Comparison of ENCODE assay signal across 16 cellular contexts in genomic region chr7:113267271-113267670, GRCh38.
DNase-seq lines count a peak whose midpoint lies in the region; ATAC-seq, FAIRE-seq and TF ChIP-seq lines count a peak whose summit lies in the region.
"Had no signal": no experiment of that assay in that cellular context is flagged by ENCODE, and none has a peak within 500 bp of the region (broad histone marks: within the 10 kb centered on the region; RNA-seq: fewer than 3 reads in every experiment).

No MANE protein-coding gene starts in this region.

- TF ChIP-seq RAD21 in IMR-90 (IDR thresholded peaks at IDR 0.05; ENCODE audit: low read length) (no peak), HepG2 (CRISPR knock-in tag; IDR thresholded peaks at IDR 0.05) (no peak)

- peak overlapping the region; percentile 85; the same call in 1 of the 2 replicates for H3K4ac ChIP-seq in IMR-90 (ENCODE audit: low read depth, low read length)

- H2BK5ac ChIP-seq in IMR-90 (ENCODE audit: low read depth, low read length, poor library complexity, severe bottlenecking), result peak overlapping the region; percentile 98

- peak overlapping the region; percentile 84; the same call in 1 of the 2 replicates for H4K5ac ChIP-seq in IMR-90 (ENCODE audit: low read depth, low read length)

- dilution Hi-C loops in IMR-90 (cut with HindIII; ENCODE audit: low sequenced_read_pairs, unreplicated experiment), result no loop called here

- H4K91ac ChIP-seq in IMR-90 (ENCODE audit: insufficient read depth, low read depth, low read length), result peak overlapping the region; percentile 54

- peak overlapping the region; percentile 86 for H3K14ac ChIP-seq in IMR-90 (replicated peaks; ENCODE audit: low read depth, low read length)

- no peaks in the 10 kb centered on the region for H3K9me1 ChIP-seq in IMR-90 (ENCODE audit: insufficient read depth, low read length)

- H2AFZ ChIP-seq in IMR-90 (replicated peaks; ENCODE audit: low read length, poor library complexity) (peak overlapping the region; percentile 64), HepG2 (ENCODE audit: low read length) (no peak overlapping the region)

- peak overlapping the region; percentile 44; the same call in 1 of the 2 replicates for H3K56ac ChIP-seq in IMR-90 (ENCODE audit: extremely low read depth, insufficient read depth, low read length)

- peak; percentile 57 for DNase-seq in IMR-90
- DNase-seq in hepatic stellate cell (ENCODE audit: low spot score), result peak; percentile 25
- DNase-seq in D341Med (ENCODE audit: low spot score), result no peak
- DNase-seq in HepG2 (ENCODE audit: low spot score), result no peak
- DNase-seq in naive thymus-derived CD4-positive, alpha-beta T cell, result no peak
- no peak for DNase-seq in NCI-H1417 treated with DMSO at 0.1 percent for 48 hours (lab: John Stamatoyannopoulos, UW)
- DNase-seq: activated CD4-positive, alpha-beta T cell treated with anti-CD3 and anti-CD28 coated beads, Interleukin-2, amount 50 U/mL, for 1 hour; C1 segment of cervical spinal cord; effector CD4-positive, alpha-beta T cell; H9; natural killer cell; right cardiac atrium had no signal

- H2BK20ac ChIP-seq in IMR-90 (ENCODE audit: low read depth, low read length), result peak overlapping the region; percentile 91

- no peak overlapping the region for H2AK9ac ChIP-seq in IMR-90 (replicated peaks; ENCODE audit: low read depth, low read length, poor library complexity)

- peak overlapping the region; percentile 63; the same call in 1 of the 2 replicates for H3K23ac ChIP-seq in IMR-90 (ENCODE audit: low read depth, low read length)

- FAIRE-seq in HepG2 (lab: Jason Lieb, UNC), result no peak
- FAIRE-seq: astrocyte had no signal

- peaks cover 13% of the 10 kb centered on the region for H3K9me3 ChIP-seq in IMR-90 (ENCODE audit: control insufficient read depth, insufficient read depth, low read length)
- H3K9me3 ChIP-seq in HepG2 (ENCODE audit: low read length), result peaks cover 14% of the 10 kb centered on the region
- H3K9me3 ChIP-seq in naive thymus-derived CD4-positive, alpha-beta T cell (ENCODE audit: control insufficient read depth in 2 of 3, low read length in 3 of 3), result peaks cover 0 to 15% (median 0%) of the 10 kb centered on the region in 3 experiments

- peaks cover 0 to 6% (median 0%) of the 10 kb centered on the region in 5 donors for H3K27me3 Mint-ChIP-seq in naive thymus-derived CD4-positive, alpha-beta T cell

- H3K4me1 ChIP-seq in IMR-90 (ENCODE audit: control insufficient read depth, insufficient read depth, low read length) (peaks cover 8% of the 10 kb centered on the region), HepG2 (ENCODE audit: insufficient read depth, low read length) (no peaks in the 10 kb centered on the region)
- H3K4me1 ChIP-seq in naive thymus-derived CD4-positive, alpha-beta T cell (ENCODE audit: control insufficient read depth in 2 of 2, insufficient read depth in 2 of 2, low read length in 2 of 2), result no peaks in the 10 kb centered on the region
- H3K4me1 ChIP-seq: gastroesophageal sphincter had no signal

- H3K4me3 Mint-ChIP-seq in naive thymus-derived CD4-positive, alpha-beta T cell, result no peak overlapping the region
- H3K4me3 Mint-ChIP-seq: H9, natural killer cell had no signal

- BruUV-seq in IMR-90 (replicated peaks; lab: Mats Ljungman, UMichigan) (no TSS peak), HepG2 (replicated peaks; lab: Mats Ljungman, UMichigan) (no TSS peak)

- H3K4me1 Mint-ChIP-seq in naive thymus-derived CD4-positive, alpha-beta T cell, result no peaks in the 10 kb centered on the region
- H3K4me1 Mint-ChIP-seq: natural killer cell had no signal

- TF ChIP-seq POLR2A in IMR-90 (IDR thresholded peaks at IDR 0.05; ENCODE audit: low read depth, low read length) (no peak), HepG2 (IDR thresholded peaks at IDR 0.05; ENCODE audit: insufficient read depth in 1 of 2, low read depth in 2 of 2, low read length in 2 of 2) (no peak)

- H2AK5ac ChIP-seq in IMR-90 (ENCODE audit: low read depth, low read length), result peak overlapping the region; percentile 61

- no peaks in the 10 kb centered on the region for H3K79me2 ChIP-seq in HepG2 (ENCODE audit: insufficient read depth, low read length)

- H3K27me3 ChIP-seq in IMR-90 (ENCODE audit: control insufficient read depth, insufficient read depth, low read length), result no peaks in the 10 kb centered on the region
- no peaks in the 10 kb centered on the region for H3K27me3 ChIP-seq in HepG2 (ENCODE audit: control insufficient read depth in 1 of 2, insufficient read depth in 2 of 2, low read length in 2 of 2)
- no peaks in the 10 kb centered on the region for H3K27me3 ChIP-seq in naive thymus-derived CD4-positive, alpha-beta T cell (ENCODE audit: control insufficient read depth in 2 of 2, insufficient read depth in 2 of 2, low read length in 2 of 2)
- H3K27me3 ChIP-seq: gastroesophageal sphincter had no signal

- TF ChIP-seq CTCF in IMR-90 (conservative IDR thresholded peaks at IDR 0.05; ENCODE audit: low read depth, low read length) (no peak), HepG2 (CRISPR knock-in tag; IDR thresholded peaks at IDR 0.05) (no peak)

- in situ Hi-C loops in IMR-90 (cut with MboI; ENCODE audit: low sequenced_read_pairs), result no loop called here
- in situ Hi-C loops in HepG2 (cut with HindIII; ENCODE audit: extremely low pct_ligation_motif_present, low pct_unique_long_range_greater_than_20kb), result no loop called here

- H4K20me1 ChIP-seq in IMR-90 (ENCODE audit: insufficient read depth, low read length) (no peaks in the 10 kb centered on the region), HepG2 (ENCODE audit: insufficient read depth, low read length) (no peaks in the 10 kb centered on the region)

- POLR2A ChIA-PET in IMR-90 (lab: Charles Lee; ENCODE audit: unreplicated experiment), result no interaction called here
- POLR2A ChIA-PET in HepG2 (lab: Yijun Ruan, JAX), result no interaction called here
- POLR2A ChIA-PET in naive thymus-derived CD4-positive, alpha-beta T cell (lab: Charles Lee), result no interaction called here

- H3K27ac ChIP-seq in IMR-90 (ENCODE audit: insufficient read depth, low read length) (no peak overlapping the region), HepG2 (ENCODE audit: extremely low read length, insufficient read depth, low read length) (no peak overlapping the region)
- no peak overlapping the region for H3K27ac ChIP-seq in naive thymus-derived CD4-positive, alpha-beta T cell (ENCODE audit: low read depth, low read length)
- H3K27ac ChIP-seq: gastroesophageal sphincter had no signal

- H4K8ac ChIP-seq in IMR-90 (ENCODE audit: low read depth in 2 of 2, low read length in 2 of 2), result peak overlapping the region; percentile 69 to 85

- no peaks in the 10 kb centered on the region for H3K79me1 ChIP-seq in IMR-90 (ENCODE audit: low read depth in 1 of 2, low read length in 2 of 2)

- no peak for TF ChIP-seq EP300 in HepG2 (IDR thresholded peaks at IDR 0.05; ENCODE audit: low read depth in 2 of 2, low read length in 2 of 2)
- TF ChIP-seq EP300 in HepG2 (CRISPR knock-in tag; IDR thresholded peaks at IDR 0.05; ENCODE audit: borderline replicate concordance), result no peak

- peak; percentile 90 for ATAC-seq in GM18511 (IDR thresholded peaks at IDR 0.05; ENCODE audit: unreplicated experiment)
- ATAC-seq in HG02642 (IDR thresholded peaks at IDR 0.05; ENCODE audit: poor library complexity, unreplicated experiment), result peak; percentile 56
- peak; percentile 61 for ATAC-seq in IMR-90 (ENCODE audit: low read depth)
- no peak for ATAC-seq in HepG2
- ATAC-seq in naive thymus-derived CD4-positive, alpha-beta T cell, result no peak
- ATAC-seq: gastroesophageal sphincter, natural killer cell, right cardiac atrium had no signal

- H3K4me3 ChIP-seq in IMR-90 (ENCODE audit: insufficient read depth, low read depth, low read length), result no peak overlapping the region
- no peak overlapping the region for H3K4me3 ChIP-seq in HepG2 (replicated peaks in 1 of 3; ENCODE audit: insufficient read depth in 1 of 3, low read depth in 2 of 3, low read length in 3 of 3)
- H3K4me3 ChIP-seq in naive thymus-derived CD4-positive, alpha-beta T cell (ENCODE audit: low read length), result no peak overlapping the region
- H3K4me3 ChIP-seq: gastroesophageal sphincter had no signal

- intact Hi-C loops in IMR-90 (cut with micrococcal nuclease), result no loop called here
- intact Hi-C loops in HepG2 (cut with micrococcal nuclease; ENCODE audit: unreplicated experiment), result no loop called here
- intact Hi-C loops in naive thymus-derived CD4-positive, alpha-beta T cell (cut with micrococcal nuclease), result no loop called here

- peak overlapping the region; percentile 89; the same call in 1 of the 2 replicates for H3K18ac ChIP-seq in IMR-90 (ENCODE audit: low read depth, low read length)

- peak overlapping the region; percentile 94 for H2BK120ac ChIP-seq in IMR-90 (ENCODE audit: low read depth, low read length)

- H3K36me3 Mint-ChIP-seq in naive thymus-derived CD4-positive, alpha-beta T cell, result peaks cover 0 to 4% (median 0%) of the 10 kb centered on the region in 5 donors

- no peak overlapping the region for H3K27ac Mint-ChIP-seq in naive thymus-derived CD4-positive, alpha-beta T cell
- H3K27ac Mint-ChIP-seq: H9, natural killer cell had no signal

- H3K4me2 ChIP-seq in IMR-90 (ENCODE audit: low read depth, low read length) (peak overlapping the region; percentile 50; the same call in 1 of the 2 replicates), HepG2 (ENCODE audit: low read depth, low read length) (no peak overlapping the region)

- H3K36me3 ChIP-seq in IMR-90 (ENCODE audit: control insufficient read depth, insufficient read depth, low read length) (no peaks in the 10 kb centered on the region), HepG2 (replicated peaks in 1 of 2; ENCODE audit: control insufficient read depth in 1 of 2, insufficient read depth in 2 of 2, low read length in 2 of 2) (no peaks in the 10 kb centered on the region)
- H3K36me3 ChIP-seq in naive thymus-derived CD4-positive, alpha-beta T cell (ENCODE audit: control insufficient read depth in 2 of 3, insufficient read depth in 3 of 3, low read length in 3 of 3), result no peaks in the 10 kb centered on the region
- H3K36me3 ChIP-seq: gastroesophageal sphincter had no signal

- H3K9me3 Mint-ChIP-seq in naive thymus-derived CD4-positive, alpha-beta T cell, result peaks cover 6 to 48% (median 21%) of the 10 kb centered on the region in 11 donors

- H2BK15ac ChIP-seq in IMR-90 (ENCODE audit: low read depth, low read length), result peak overlapping the region; percentile 63; the same call in 1 of the 3 replicates

- H3K9ac ChIP-seq in IMR-90 (ENCODE audit: low read depth, low read length) (no peak overlapping the region), HepG2 (ENCODE audit: insufficient read depth, low read depth, low read length) (no peak overlapping the region)

- CTCF ChIA-PET in IMR-90 (lab: Yijun Ruan, JAX), result no interaction called here
- CTCF ChIA-PET in HepG2 (lab: Yijun Ruan, JAX; ENCODE audit: low intra/inter-chr PET ratio, low total read pairs), result no interaction called here
- CTCF ChIA-PET in naive thymus-derived CD4-positive, alpha-beta T cell (lab: Charles Lee), result no interaction called here

TF ChIP-seq in IMR-90, 13 proteins besides CTCF, POLR2A, EP300 and RAD21:
- TF ChIP-seq MAZ (IDR thresholded peaks at IDR 0.05; ENCODE audit: borderline replicate concordance, low read depth, low read length), result no peak
- TF ChIP-seq FOS (IDR thresholded peaks at IDR 0.05; ENCODE audit: low read depth, low read length), result peak; percentile 23; the same call in 1 of the 2 replicates

Comparison
In these comparisons a context has a peak if more than half of its experiments do, and no peak if none do; other contexts are left out.
1. ATAC-seq: peak in GM18511 (single experiment), HG02642 (single experiment) and IMR-90 (single experiment); none in HepG2 (single experiment) and naive thymus-derived CD4-positive, alpha-beta T cell (single experiment).
2. DNase-seq: peak in IMR-90 (single experiment) and hepatic stellate cell (single experiment); none in D341Med (single experiment), HepG2 (single experiment), naive thymus-derived CD4-positive, alpha-beta T cell (0 of 9) and NCI-H1417 treated with DMSO at 0.1 percent for 48 hours (single experiment).